In genomic region chr13:46052314-46053161, GRCh38 we compare ENCODE assay signal across 1 cellular context.
TF ChIP-seq lines count a peak whose summit lies in the region.

ZC3H13 (minus strand) TSS chr13:46052746; CDS start chr13:46045507, 7,239 bp downstream.

TF ChIP-seq in K562, 482 proteins besides CTCF, POLR2A, EP300 and RAD21 (continued from another document and continues in another):
- TF ChIP-seq SRSF3 (IDR thresholded peaks at IDR 0.05; ENCODE audit: insufficient read depth, low read length) (no peak), MCM5 (IDR thresholded peaks at IDR 0.05; ENCODE audit: low read depth) (no peak), GATA2 (CRISPR knock-in tag; IDR thresholded peaks at IDR 0.05) (peak; percentile 62; the same call in 1 of the 2 replicates), ZBED1 (IDR thresholded peaks at IDR 0.05) (no peak), RNF219 (CRISPR knock-in tag; IDR thresholded peaks at IDR 0.05) (no peak), POLR2B (IDR thresholded peaks at IDR 0.05; ENCODE audit: low read depth, partially characterized antibody) (peak; percentile 75), HMGXB4 (CRISPR knock-in tag; IDR thresholded peaks at IDR 0.05) (peak; percentile 53; the same call in 1 of the 2 replicates), DACH1 (IDR thresholded peaks at IDR 0.05; ENCODE audit: partially characterized antibody) (peak; percentile 17), RUNX1 (IDR thresholded peaks at IDR 0.05; ENCODE audit: low read depth) (no peak), ZNF165 (CRISPR knock-in tag; IDR thresholded peaks at IDR 0.05; ENCODE audit: borderline replicate concordance) (no peak), ZSCAN29 (IDR thresholded peaks at IDR 0.05) (no peak), E2F1 (CRISPR knock-in tag; IDR thresholded peaks at IDR 0.05) (no peak), GTF3C2 (IDR thresholded peaks at IDR 0.05; ENCODE audit: borderline replicate concordance, extremely low read depth, insufficient read length) (no peak), DLX4 (CRISPR knock-in tag; IDR thresholded peaks at IDR 0.05) (no peak), ZNF280B (CRISPR knock-in tag; IDR thresholded peaks at IDR 0.05) (no peak), KAT7 (CRISPR knock-in tag; IDR thresholded peaks at IDR 0.05; ENCODE audit: borderline replicate concordance) (no peak), E2F5 (CRISPR knock-in tag; IDR thresholded peaks at IDR 0.05) (no peak), PKNOX1 (IDR thresholded peaks at IDR 0.05) (peak; percentile 64), GTF2E2 (tag; IDR thresholded peaks at IDR 0.05) (peak; percentile 64), NRF1 (conservative IDR thresholded peaks at IDR 0.05 in 1 of 2, IDR thresholded peaks at IDR 0.05 in 1 of 2) (peak; percentile 78 to 80), ZNF586 (CRISPR knock-in tag; conservative IDR thresholded peaks at IDR 0.05) (no peak), CEBPZ (IDR thresholded peaks at IDR 0.05; ENCODE audit: borderline replicate concordance, low read depth, low read length) (no peak), CTCFL (IDR thresholded peaks at IDR 0.05; ENCODE audit: borderline replicate concordance, insufficient read depth, low read depth, low read length, poor library complexity, severe bottlenecking) (peak; percentile 54), FOXM1 (IDR thresholded peaks at IDR 0.05; ENCODE audit: low read depth) (no peak), FOXM1 (CRISPR knock-in tag; IDR thresholded peaks at IDR 0.05; ENCODE audit: low read depth) (no peak), PHF20 (IDR thresholded peaks at IDR 0.05; ENCODE audit: partially characterized antibody) (peak; percentile 87), ETV1 (tag; conservative IDR thresholded peaks at IDR 0.05; ENCODE audit: low read depth) (peak; percentile 72), KAT8 (IDR thresholded peaks at IDR 0.05; ENCODE audit: low read depth) (no peak), SMAD2 (IDR thresholded peaks at IDR 0.05; ENCODE audit: low read depth, low read length) (no peak), ZNF57 (CRISPR knock-in tag; IDR thresholded peaks at IDR 0.05) (no peak), HOMEZ (CRISPR knock-in tag; IDR thresholded peaks at IDR 0.05) (no peak), DEAF1 (CRISPR knock-in tag; IDR thresholded peaks at IDR 0.05) (no peak), TAF1 (IDR thresholded peaks at IDR 0.05; ENCODE audit: control insufficient read depth, extremely low read depth, insufficient read depth, low read length, severe bottlenecking) (peak; percentile 75), HMG20B (CRISPR knock-in tag; IDR thresholded peaks at IDR 0.05) (no peak), ZNF584 (CRISPR knock-in tag; IDR thresholded peaks at IDR 0.05; ENCODE audit: low read depth) (no peak), ZNF217 (CRISPR knock-in tag; IDR thresholded peaks at IDR 0.05) (no peak), HDAC8 (tag; IDR thresholded peaks at IDR 0.05) (no peak)
